ENCODE assay signal across 9 cellular contexts in the genomic region with DNA sequence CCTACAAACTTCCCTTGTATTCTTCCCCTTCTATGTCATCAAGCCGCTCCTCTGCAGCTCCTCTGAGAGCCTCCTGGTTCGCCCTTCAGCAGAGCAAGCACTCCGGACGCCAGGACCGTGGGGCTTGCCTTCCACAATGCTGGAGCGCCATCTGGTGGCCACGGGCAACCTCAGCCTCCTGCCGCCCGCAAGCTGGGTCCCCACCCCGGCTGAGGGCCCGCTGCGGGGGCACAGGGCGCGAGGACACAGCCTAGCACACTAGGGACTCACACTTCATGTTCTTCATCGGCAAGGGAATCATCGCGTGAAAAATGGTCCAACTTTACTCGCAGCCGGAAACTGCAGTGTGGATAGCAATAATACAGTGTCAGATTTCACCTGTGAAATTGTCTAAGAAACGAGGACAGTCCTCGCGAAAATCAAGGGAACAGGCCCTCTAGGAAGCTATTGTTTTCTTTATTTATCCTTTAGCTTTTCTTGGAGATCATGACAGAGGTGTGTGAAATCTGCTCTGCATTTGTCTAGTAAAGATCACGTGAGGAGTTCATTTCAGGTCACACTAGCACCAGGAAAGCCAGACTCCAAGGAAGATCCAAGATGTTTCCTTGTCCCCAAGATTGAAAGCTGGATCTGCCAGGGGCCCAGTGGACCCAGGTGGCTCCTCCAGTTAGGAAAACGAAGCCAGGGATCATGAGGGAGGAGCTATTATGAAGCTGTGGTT. TPM values are rescaled to one million over a fixed set of nuclear protein-coding genes. Genes with fewer than 3 reads are reported as not detected.
DNase-seq lines count a peak whose midpoint lies in the region; ATAC-seq, FAIRE-seq and TF ChIP-seq lines count a peak whose summit lies in the region.
"Had no signal": no experiment of that assay in that cellular context is flagged by ENCODE, and none has a peak within 500 bp of the region (broad histone marks: within the 10 kb centered on the region; RNA-seq: fewer than 3 reads in every experiment).

No MANE protein-coding gene starts in this region.

- intact Hi-C loops in Right ventricle myocardium inferior (cut with DNase I): loop anchor here (1.0 to 10.0 kb wide), 5 partner anchors 60 to 477 kb away; no protein-coding TSS in a partner anchor
- intact Hi-C loops in posterior cingulate gyrus (cut with DNase I): loop anchor here (1.0 to 5.0 kb wide), 3 partner anchors 60 to 480 kb away; no protein-coding TSS in a partner anchor

- no peak for TF ChIP-seq EP300 in upper lobe of left lung (IDR thresholded peaks at IDR 0.05)

- peak; percentile 93 for ATAC-seq in Right ventricle myocardium inferior
- ATAC-seq in upper lobe of left lung (ENCODE audit: low FRiP score in 2 of 2): peak; percentile 92 to 94

- H3F3A ChIP-seq in DOHH2 (ENCODE audit: control insufficient read depth, insufficient read depth): no peaks in the 10 kb centered on the region

- H3K9me3 ChIP-seq in DOHH2 (ENCODE audit: control insufficient read depth, insufficient read depth, low read length): no peaks in the 10 kb centered on the region
- no peaks in the 10 kb centered on the region for H3K9me3 ChIP-seq in upper lobe of left lung

- 9 to 20% methylated on average over 20 to 24 of the region's 24 CpGs for WGBS in upper lobe of left lung, 2 donors

- TF ChIP-seq CTCF in DOHH2 (IDR thresholded peaks at IDR 0.05; ENCODE audit: low read depth, low read length, poor library complexity, severe bottlenecking) (peak; percentile 96), upper lobe of left lung (IDR thresholded peaks at IDR 0.05) (peak; percentile 96 to 99 (median 98))

- no peaks in the 10 kb centered on the region for H3K79me2 ChIP-seq in DOHH2 (ENCODE audit: control insufficient read depth, low read length)

- no peaks in the 10 kb centered on the region for H3K4me1 ChIP-seq in DOHH2 (ENCODE audit: control insufficient read depth, low read length)
- peaks cover 10 to 22% (median 16%) of the 10 kb centered on the region in 4 donors for H3K4me1 ChIP-seq in upper lobe of left lung

- H3K4me3 ChIP-seq in DOHH2 (ENCODE audit: low read length): no peak overlapping the region
- H3K4me3 ChIP-seq in upper lobe of left lung: no peak overlapping the region

- no peaks in the 10 kb centered on the region for H3K9me2 ChIP-seq in DOHH2 (replicated peaks; ENCODE audit: control insufficient read depth, low read length)

- DNase-seq in H54 (ENCODE audit: insufficient read length, low spot score): peak; percentile 98
- peak; percentile 84 for DNase-seq in NAMALWA (ENCODE audit: low spot score)
- peak; percentile 75 for DNase-seq in SKM-1 (lab: John Stamatoyannopoulos, UW; ENCODE audit: unreplicated experiment)
- peak; percentile 88 for DNase-seq in activated naive CD4-positive, alpha-beta T cell treated with anti-CD3 and anti-CD28 coated beads, Interleukin-2, amount 50 U/mL, for 16 hours
- peak; percentile 94 for DNase-seq in Right ventricle myocardium inferior (ENCODE audit: missing footprints)
- peak; percentile 75 to 98 (median 92) for DNase-seq in posterior cingulate gyrus
- peak; percentile 88 to 93 for DNase-seq in upper lobe of left lung

- H4K20me1 ChIP-seq in DOHH2 (ENCODE audit: control insufficient read depth, insufficient read depth, low read depth, low read length): no peaks in the 10 kb centered on the region

- H3K27me3 ChIP-seq in DOHH2 (ENCODE audit: control insufficient read depth, low read length) (peaks cover 3% of the 10 kb centered on the region; the same call in 1 of the 2 replicates), upper lobe of left lung (no peaks in the 10 kb centered on the region)

- FAIRE-seq in H54 (lab: Jason Lieb, UNC): peak; percentile 15

- no peak overlapping the region for H3K4me2 ChIP-seq in DOHH2 (ENCODE audit: low read length)

- H3K27ac ChIP-seq in DOHH2 (ENCODE audit: low read depth, low read length): no peak overlapping the region
- H3K27ac ChIP-seq in upper lobe of left lung: no peak overlapping the region

- H3K36me3 ChIP-seq in DOHH2 (ENCODE audit: control insufficient read depth, low read length): no peaks in the 10 kb centered on the region
- peaks cover 0 to 6% (median 0%) of the 10 kb centered on the region in 4 donors for H3K36me3 ChIP-seq in upper lobe of left lung

- TF ChIP-seq POLR2A in H54 (IDR thresholded peaks at IDR 0.05; ENCODE audit: low read depth, low read length) (no peak), upper lobe of left lung (IDR thresholded peaks at IDR 0.05) (no peak)

RNA-seq across cellular contexts. Expression of a gene that starts 5.8 kb away (rescaled TPM):
- total RNA-seq in Right ventricle myocardium inferior (not detected), upper lobe of left lung (not detected)
- total RNA-seq: mononuclear cell had no signal

RNA-seq across cellular contexts. Expression of a gene that starts 18.4 kb away (rescaled TPM):
- total RNA-seq in Right ventricle myocardium inferior: 2.4 TPM
- 100 to 1,000 TPM in 2 of 6 donors, 10 to 100 TPM in 4; 44.5 to 262 (median 90.6) TPM for total RNA-seq in upper lobe of left lung

RNA-seq across cellular contexts. Expression of a gene that starts 55.2 kb away (rescaled TPM):
- total RNA-seq in Right ventricle myocardium inferior: 104 TPM
- 100 to 1,000 TPM; 185 to 291 (median 242) TPM for total RNA-seq in upper lobe of left lung

Comparison
In these comparisons a context has a peak if more than half of its experiments do, and no peak if none do; other contexts are left out.
1. RNA of a gene that starts 18.4 kb away (total RNA-seq): 44.5 to 262 TPM in upper lobe of left lung; 2.4 TPM in Right ventricle myocardium inferior (single experiment); every median in the first group is over 10 times any median in the second.
2. Peak in every context shown above with its lines, with median percentiles within 50 percentile points of each other: DNase-seq.